1 cellular context compared by ENCODE assay signal in the genomic region with DNA sequence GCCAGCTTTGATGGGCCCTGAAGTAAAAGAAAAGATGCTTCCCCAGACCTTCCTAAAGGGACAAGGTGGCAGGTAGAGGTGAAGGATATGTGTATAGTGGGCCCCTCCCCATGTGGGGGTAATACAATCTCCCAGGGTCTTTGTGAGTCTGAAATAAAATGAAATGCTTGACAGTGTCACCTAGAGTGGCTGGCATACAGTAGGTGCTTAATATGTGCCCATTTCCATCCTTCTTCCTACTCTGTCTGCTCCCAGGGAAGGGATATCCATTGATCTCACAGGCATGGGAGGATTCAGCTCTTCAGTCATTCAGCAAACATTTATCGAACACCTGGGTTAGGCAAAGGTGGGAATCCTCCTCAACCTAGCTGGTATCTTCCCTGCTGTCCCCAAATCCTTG.
TF ChIP-seq lines count a peak whose summit lies in the region.

No MANE protein-coding gene starts in this region.

TF ChIP-seq in GM12878, 131 proteins besides CTCF, POLR2A, EP300 and RAD21:
- no peak for TF ChIP-seq EED (IDR thresholded peaks at IDR 0.05; ENCODE audit: low read depth)
- TF ChIP-seq, protein P1, sequence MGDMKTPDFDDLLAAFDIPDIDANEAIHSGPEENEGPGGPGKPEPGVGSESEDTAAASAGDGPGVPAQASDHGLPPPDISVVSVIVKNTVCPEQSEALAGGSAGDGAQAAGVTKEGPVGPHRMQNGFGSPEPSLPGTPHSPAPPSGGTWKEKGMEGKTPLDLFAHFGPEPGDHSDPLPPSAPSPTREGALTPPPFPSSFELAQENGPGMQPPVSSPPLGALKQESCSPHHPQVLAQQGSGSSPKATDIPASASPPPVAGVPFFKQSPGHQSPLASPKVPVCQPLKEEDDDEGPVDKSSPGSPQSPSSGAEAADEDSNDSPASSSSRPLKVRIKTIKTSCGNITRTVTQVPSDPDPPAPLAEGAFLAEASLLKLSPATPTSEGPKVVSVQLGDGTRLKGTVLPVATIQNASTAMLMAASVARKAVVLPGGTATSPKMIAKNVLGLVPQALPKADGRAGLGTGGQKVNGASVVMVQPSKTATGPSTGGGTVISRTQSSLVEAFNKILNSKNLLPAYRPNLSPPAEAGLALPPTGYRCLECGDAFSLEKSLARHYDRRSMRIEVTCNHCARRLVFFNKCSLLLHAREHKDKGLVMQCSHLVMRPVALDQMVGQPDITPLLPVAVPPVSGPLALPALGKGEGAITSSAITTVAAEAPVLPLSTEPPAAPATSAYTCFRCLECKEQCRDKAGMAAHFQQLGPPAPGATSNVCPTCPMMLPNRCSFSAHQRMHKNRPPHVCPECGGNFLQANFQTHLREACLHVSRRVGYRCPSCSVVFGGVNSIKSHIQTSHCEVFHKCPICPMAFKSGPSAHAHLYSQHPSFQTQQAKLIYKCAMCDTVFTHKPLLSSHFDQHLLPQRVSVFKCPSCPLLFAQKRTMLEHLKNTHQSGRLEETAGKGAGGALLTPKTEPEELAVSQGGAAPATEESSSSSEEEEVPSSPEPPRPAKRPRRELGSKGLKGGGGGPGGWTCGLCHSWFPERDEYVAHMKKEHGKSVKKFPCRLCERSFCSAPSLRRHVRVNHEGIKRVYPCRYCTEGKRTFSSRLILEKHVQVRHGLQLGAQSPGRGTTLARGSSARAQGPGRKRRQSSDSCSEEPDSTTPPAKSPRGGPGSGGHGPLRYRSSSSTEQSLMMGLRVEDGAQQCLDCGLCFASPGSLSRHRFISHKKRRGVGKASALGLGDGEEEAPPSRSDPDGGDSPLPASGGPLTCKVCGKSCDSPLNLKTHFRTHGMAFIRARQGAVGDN (IDR thresholded peaks at IDR 0.05) = 0 out of 2 replicates have a peak, but pooled peaks have one; percentile 3
